Comparison of ENCODE assay signal across 26 cellular contexts in the genomic region with DNA sequence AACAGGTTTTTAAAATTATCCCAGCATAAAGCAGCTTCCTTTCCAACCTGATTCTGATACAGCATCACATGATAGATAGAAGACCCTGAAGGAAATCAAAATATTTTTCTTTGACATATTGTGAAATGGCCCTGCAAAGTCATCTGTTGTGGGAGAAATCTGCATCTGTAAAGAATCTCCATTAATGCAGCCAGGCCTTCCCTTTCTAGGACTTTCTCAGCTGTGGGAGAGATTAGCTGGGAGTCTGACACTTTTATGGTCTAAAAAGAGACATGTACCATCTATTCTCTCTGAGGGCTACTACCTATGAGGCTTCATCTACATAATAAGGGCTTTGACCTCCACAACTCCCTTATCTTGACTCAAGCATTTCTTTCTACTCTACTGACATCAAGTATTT.
A peak's percentile ranks its signal among the peaks of the same experiment; 100 is the strongest.
DNase-seq lines count a peak whose midpoint lies in the region; ATAC-seq and TF ChIP-seq lines count a peak whose summit lies in the region.
"Had no signal": no experiment of that assay in that cellular context is flagged by ENCODE, and none has a peak within 500 bp of the region (broad histone marks: within the 10 kb centered on the region; RNA-seq: fewer than 3 reads in every experiment).

No MANE protein-coding gene starts in this region.

- H3K4me3 Mint-ChIP-seq in chondrocyte (ENCODE audit: unreplicated experiment), result no peak overlapping the region
- H3K4me3 Mint-ChIP-seq: activated CD4-positive, alpha-beta memory T cell treated with anti-CD3 and anti-CD28 coated beads for 36 hours; activated naive CD4-positive, alpha-beta T cell treated with anti-CD3 and anti-CD28 coated beads, Interleukin-2, amount 50 U/mL, for 24 hours; B cell; CD8-positive, alpha-beta memory T cell; stimulated activated memory B cell treated with anti-CD40 and anti-IgM and Interleukin-4, amounts not matched to agents 10 μg/mL and 1 μg/mL and 100 μg/mL, for 72 hours; T-cell had no signal

- H3K4me1 ChIP-seq in ACC112 (ENCODE audit: control insufficient read depth, insufficient read depth, low read length, unreplicated experiment), result peaks cover 30% of the 10 kb centered on the region
- peaks cover 38% of the 10 kb centered on the region for H3K4me1 ChIP-seq in HUES48 (ENCODE audit: control insufficient read depth, insufficient read depth, low read length)

- H3K9me3 ChIP-seq in HUES48 (ENCODE audit: control insufficient read depth, insufficient read depth, low read length), result no peaks in the 10 kb centered on the region
- H3K9me3 ChIP-seq: esophagus muscularis mucosa, left lung, SJCRH30 had no signal

- H3K27me3 ChIP-seq in ACC112 (ENCODE audit: insufficient read depth, low read length) (no peaks in the 10 kb centered on the region), HUES48 (ENCODE audit: control insufficient read depth, insufficient read depth, low read length) (no peaks in the 10 kb centered on the region)
- H3K27me3 ChIP-seq: esophagus muscularis mucosa, left lung, SJCRH30 had no signal

- no peak for TF ChIP-seq CTCF in chondrocyte (IDR thresholded peaks at IDR 0.05)

- H2AFZ ChIP-seq in ACC112 (ENCODE audit: low read length, unreplicated experiment), result no peak overlapping the region

- H3K27ac ChIP-seq in ACC112 (ENCODE audit: low read depth, low read length) (peak overlapping the region; percentile 43), HUES48 (ENCODE audit: low read depth, low read length) (peak overlapping the region; percentile 42)
- H3K27ac ChIP-seq: esophagus muscularis mucosa, left lung, SJCRH30 had no signal

- H3K4me3 ChIP-seq in ACC112 (ENCODE audit: low read depth, low read length) (no peak overlapping the region), HUES48 (ENCODE audit: low read depth, low read length) (no peak overlapping the region)
- H3K4me3 ChIP-seq: esophagus muscularis mucosa, left lung, SJCRH30 had no signal

- no peaks in the 10 kb centered on the region for H3K79me2 ChIP-seq in ACC112 (ENCODE audit: control insufficient read depth, insufficient read depth, low read length, unreplicated experiment)

- H3K36me3 Mint-ChIP-seq in chondrocyte (ENCODE audit: low read depth), result peaks cover 4% of the 10 kb centered on the region
- H3K36me3 Mint-ChIP-seq: activated CD4-positive, alpha-beta memory T cell treated with anti-CD3 and anti-CD28 coated beads for 36 hours had no signal

- no peaks in the 10 kb centered on the region for H3K36me3 ChIP-seq in ACC112 (ENCODE audit: insufficient read depth, low read length)
- H3K36me3 ChIP-seq in HUES48 (ENCODE audit: control insufficient read depth, insufficient read depth, low read length), result no peaks in the 10 kb centered on the region
- H3K36me3 ChIP-seq: esophagus muscularis mucosa, left lung, SJCRH30 had no signal

- no peak overlapping the region for H3K9ac ChIP-seq in HUES48 (ENCODE audit: low read depth, low read length)

- DNase-seq in amniotic epithelial cell (ENCODE audit: low read depth), result peak; percentile 12
- peak; percentile 50 for DNase-seq in left kidney (ENCODE audit: low read depth, low spot score)
- no peak for DNase-seq in chondrocyte (ENCODE audit: low spot score)
- no peak for DNase-seq in NCI-H1417 treated with DMSO at 0.1 percent for 48 hours (lab: John Stamatoyannopoulos, UW)
- no peak for DNase-seq in DMS53 (lab: John Stamatoyannopoulos, UW)
- DNase-seq: activated CD4-positive, alpha-beta memory T cell treated with anti-CD3 and anti-CD28 coated beads for 36 hours; activated CD8-positive, alpha-beta memory T cell treated with anti-CD3 and anti-CD28 coated beads, Interleukin-2, amount 50 U/mL, for 4 hours; aorta; CD8-positive, alpha-beta memory T cell; GDM1; left lung; NCI-H1092; NCI-H187; NCI-H526; SJCRH30; stimulated activated CD4-positive, alpha-beta T cell treated with anti-CD3 and anti-CD28 coated beads, Interleukin-4, amount 100 ng/mL, for 4 hours; T-cell had no signal

- no peak overlapping the region for H3K27ac Mint-ChIP-seq in chondrocyte (ENCODE audit: unreplicated experiment)
- H3K27ac Mint-ChIP-seq: activated CD4-positive, alpha-beta memory T cell treated with anti-CD3 and anti-CD28 coated beads for 36 hours; activated naive CD4-positive, alpha-beta T cell treated with anti-CD3 and anti-CD28 coated beads, Interleukin-2, amount 50 U/mL, for 24 hours; B cell; CD8-positive, alpha-beta memory T cell; T-cell had no signal

- H3K9me3 Mint-ChIP-seq in chondrocyte (ENCODE audit: low read depth), result no peaks in the 10 kb centered on the region
- H3K9me3 Mint-ChIP-seq: activated CD4-positive, alpha-beta memory T cell treated with anti-CD3 and anti-CD28 coated beads for 36 hours; activated naive CD4-positive, alpha-beta T cell treated with anti-CD3 and anti-CD28 coated beads, Interleukin-2, amount 50 U/mL, for 24 hours; CD8-positive, alpha-beta memory T cell; stimulated activated memory B cell treated with anti-CD40 and anti-IgM and Interleukin-4, amounts not matched to agents 10 μg/mL and 1 μg/mL and 100 μg/mL, for 72 hours; T-cell had no signal

- H3K4me1 Mint-ChIP-seq in chondrocyte (ENCODE audit: low read depth), result peaks cover 67% of the 10 kb centered on the region
- H3K4me1 Mint-ChIP-seq: activated naive CD4-positive, alpha-beta T cell treated with anti-CD3 and anti-CD28 coated beads, Interleukin-2, amount 50 U/mL, for 24 hours; B cell; CD8-positive, alpha-beta memory T cell; T-cell had no signal

- H3K27me3 Mint-ChIP-seq in chondrocyte (ENCODE audit: low read depth), result no peaks in the 10 kb centered on the region
- H3K27me3 Mint-ChIP-seq: activated CD4-positive, alpha-beta memory T cell treated with anti-CD3 and anti-CD28 coated beads for 36 hours; activated naive CD4-positive, alpha-beta T cell treated with anti-CD3 and anti-CD28 coated beads, Interleukin-2, amount 50 U/mL, for 24 hours; CD8-positive, alpha-beta memory T cell; stimulated activated memory B cell treated with anti-CD40 and anti-IgM and Interleukin-4, amounts not matched to agents 10 μg/mL and 1 μg/mL and 100 μg/mL, for 72 hours; T-cell had no signal

- no peak for ATAC-seq in GM19328 (IDR thresholded peaks at IDR 0.05; ENCODE audit: unreplicated experiment)
- ATAC-seq: activated CD4-positive, CD25-positive, alpha-beta regulatory T cell treated with anti-CD3 and anti-CD28 coated beads, Interleukin-2, amount 50 U/mL, for 24 hours; left lung; sciatic nerve; stimulated activated memory B cell treated with anti-CD40 and anti-IgM and Interleukin-4, amounts not matched to agents 10 μg/mL and 1 μg/mL and 100 μg/mL, for 72 hours; T-cell had no signal

Comparison
In these comparisons a context has a peak if more than half of its experiments do, and no peak if none do; other contexts are left out.
1. DNase-seq: peak in amniotic epithelial cell (single experiment) and left kidney (single experiment); none in chondrocyte (single experiment), NCI-H1417 treated with DMSO at 0.1 percent for 48 hours (single experiment) and DMS53 (single experiment).